In the genomic region with DNA sequence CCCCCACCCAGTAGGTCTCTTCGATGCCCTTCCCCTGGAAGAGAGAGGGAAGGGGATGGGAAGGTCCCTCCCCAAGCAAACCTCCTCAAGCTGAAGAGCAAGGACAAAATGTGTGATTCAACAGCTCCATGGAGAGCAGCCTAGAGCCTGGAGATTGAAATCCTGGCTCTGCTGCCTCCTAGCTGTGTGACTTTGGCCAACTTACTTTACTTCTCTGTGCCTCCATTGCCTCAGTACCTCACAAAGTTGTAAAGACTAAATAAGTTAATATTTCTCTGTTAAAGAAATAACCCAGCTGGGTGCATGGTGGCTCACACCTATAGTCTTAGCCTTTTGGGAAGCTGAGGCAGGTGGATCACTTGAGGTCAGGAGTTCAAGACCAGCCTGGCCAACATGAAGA, we compare ENCODE assay signal across 21 cellular contexts. TPM values are rescaled to one million over a fixed set of nuclear protein-coding genes. Genes with fewer than 3 reads are reported as not detected.
DNase-seq lines count a peak whose midpoint lies in the region; ATAC-seq, FAIRE-seq and TF ChIP-seq lines count a peak whose summit lies in the region.
"Had no signal": no experiment of that assay in that cellular context is flagged by ENCODE, and none has a peak within 500 bp of the region (broad histone marks: within the 10 kb centered on the region; RNA-seq: fewer than 3 reads in every experiment).

No MANE protein-coding gene starts in this region.

- H3K4me1 ChIP-seq in HepG2 (ENCODE audit: insufficient read depth, low read length): no peaks in the 10 kb centered on the region
- no peaks in the 10 kb centered on the region for H3K4me1 ChIP-seq in right lobe of liver
- H3K4me1 ChIP-seq in astrocyte (ENCODE audit: insufficient read depth, low read length): peaks cover 10% of the 10 kb centered on the region
- H3K4me1 ChIP-seq in osteoblast (ENCODE audit: insufficient read depth, low read length): peaks cover 10% of the 10 kb centered on the region
- no peaks in the 10 kb centered on the region for H3K4me1 ChIP-seq in gastroesophageal sphincter
- H3K4me1 ChIP-seq: Caco-2 had no signal

- peak overlapping the region; percentile 53 for H3K27ac Mint-ChIP-seq in astrocyte (ENCODE audit: unreplicated experiment)
- H3K27ac Mint-ChIP-seq: B cell; CD4-positive, CD25-positive, alpha-beta regulatory T cell; CD8-positive, alpha-beta T cell; GM23338; H9 had no signal

- H3K27me3 Mint-ChIP-seq in astrocyte (ENCODE audit: low read depth, unreplicated experiment): peaks cover 54% of the 10 kb centered on the region

- no peak overlapping the region for H3K9ac ChIP-seq in HepG2 (ENCODE audit: insufficient read depth, low read depth, low read length)
- no peak overlapping the region for H3K9ac ChIP-seq in astrocyte (ENCODE audit: low read length)
- H3K9ac ChIP-seq: BLaER1 had no signal

- CTCF ChIA-PET in HepG2 (lab: Yijun Ruan, JAX; ENCODE audit: low intra/inter-chr PET ratio, low total read pairs): no interaction called here

- peaks cover 7% of the 10 kb centered on the region for H3K4me1 Mint-ChIP-seq in astrocyte (ENCODE audit: low read depth, unreplicated experiment)

- TF ChIP-seq RAD21 in HepG2 (CRISPR knock-in tag; IDR thresholded peaks at IDR 0.05): no peak

- no peaks in the 10 kb centered on the region for H3K79me2 ChIP-seq in HepG2 (ENCODE audit: insufficient read depth, low read length)
- H3K79me2 ChIP-seq in astrocyte (ENCODE audit: insufficient read depth, low read length): no peaks in the 10 kb centered on the region
- no peaks in the 10 kb centered on the region for H3K79me2 ChIP-seq in osteoblast (ENCODE audit: insufficient read depth, low read length)

- H3K36me3 ChIP-seq in HepG2 (replicated peaks in 1 of 2; ENCODE audit: control insufficient read depth in 1 of 2, insufficient read depth in 2 of 2, low read length in 2 of 2) (no peaks in the 10 kb centered on the region), right lobe of liver (no peaks in the 10 kb centered on the region), astrocyte (ENCODE audit: insufficient read depth, low read length) (no peaks in the 10 kb centered on the region), osteoblast (ENCODE audit: insufficient read depth, low read length) (no peaks in the 10 kb centered on the region), gastroesophageal sphincter (no peaks in the 10 kb centered on the region)
- H3K36me3 ChIP-seq: BLaER1 had no signal

- TF ChIP-seq EP300 in HepG2 (IDR thresholded peaks at IDR 0.05; ENCODE audit: low read depth in 2 of 2, low read length in 2 of 2): no peak
- no peak for TF ChIP-seq EP300 in HepG2 (CRISPR knock-in tag; IDR thresholded peaks at IDR 0.05; ENCODE audit: borderline replicate concordance)
- TF ChIP-seq EP300 in gastroesophageal sphincter (IDR thresholded peaks at IDR 0.05): no peak

- no peak overlapping the region for H3K27ac ChIP-seq in HepG2 (ENCODE audit: extremely low read length, insufficient read depth, low read length)
- no peak overlapping the region for H3K27ac ChIP-seq in right lobe of liver
- no peak overlapping the region for H3K27ac ChIP-seq in astrocyte (ENCODE audit: low read depth, low read length)
- H3K27ac ChIP-seq in osteoblast (ENCODE audit: low read depth, low read length): no peak overlapping the region
- no peak overlapping the region for H3K27ac ChIP-seq in gastroesophageal sphincter
- H3K27ac ChIP-seq: BLaER1, C4-2B had no signal

- H3K9me3 ChIP-seq in HepG2 (ENCODE audit: low read length): no peaks in the 10 kb centered on the region
- H3K9me3 ChIP-seq in right lobe of liver: no peaks in the 10 kb centered on the region
- H3K9me3 ChIP-seq in astrocyte (ENCODE audit: insufficient read depth, low read depth, low read length): no peaks in the 10 kb centered on the region
- H3K9me3 ChIP-seq in osteoblast (ENCODE audit: low read depth, low read length): no peaks in the 10 kb centered on the region
- H3K9me3 ChIP-seq in gastroesophageal sphincter: no peaks in the 10 kb centered on the region
- H3K9me3 ChIP-seq: BLaER1, Caco-2 had no signal

- POLR2A ChIA-PET in HepG2 (lab: Yijun Ruan, JAX): no interaction called here

- no TSS peak for BruUV-seq in HepG2 (replicated peaks; lab: Mats Ljungman, UMichigan)

- WGBS in HepG2 (ENCODE audit: low lambda C conversion rate): 17% methylated on average over 1 of the region's 1 CpG
- WGBS in right lobe of liver (ENCODE audit: insufficient coverage, low coverage, low lambda C conversion rate, missing lambda C conversion rate): 50% methylated on average over 1 of the region's 1 CpG
- no CpG with 5 or more reads among the region's 1 CpG for WGBS in gastroesophageal sphincter (ENCODE audit: low coverage in 1 of 2), 2 donors

- H3K4me3 Mint-ChIP-seq in astrocyte (ENCODE audit: unreplicated experiment): no peak overlapping the region
- H3K4me3 Mint-ChIP-seq: B cell; CD4-positive, CD25-positive, alpha-beta regulatory T cell; CD8-positive, alpha-beta T cell; GM23338; H9 had no signal

- ATAC-seq in HepG2 (no peak), right lobe of liver (no peak), GM18505 (IDR thresholded peaks at IDR 0.05; ENCODE audit: unreplicated experiment) (no peak), gastroesophageal sphincter (no peak)
- ATAC-seq: CD8-positive, alpha-beta T cell; GM23338; HCT116 had no signal

- no peak overlapping the region for H2AFZ ChIP-seq in HepG2 (ENCODE audit: low read length)
- H2AFZ ChIP-seq in astrocyte (ENCODE audit: low read depth, low read length): no peak overlapping the region
- H2AFZ ChIP-seq in osteoblast (ENCODE audit: low read length): no peak overlapping the region
- H2AFZ ChIP-seq: GM23338 had no signal

- no peaks in the 10 kb centered on the region for H4K20me1 ChIP-seq in HepG2 (ENCODE audit: insufficient read depth, low read length)
- H4K20me1 ChIP-seq in astrocyte (ENCODE audit: insufficient read depth, low read length): no peaks in the 10 kb centered on the region
- H4K20me1 ChIP-seq in osteoblast (ENCODE audit: insufficient read depth, low read length): no peaks in the 10 kb centered on the region
- H4K20me1 ChIP-seq: BLaER1 had no signal

- no peaks in the 10 kb centered on the region for H3K36me3 Mint-ChIP-seq in astrocyte (ENCODE audit: low read depth, unreplicated experiment)
- H3K36me3 Mint-ChIP-seq: CD4-positive, CD25-positive, alpha-beta regulatory T cell; CD8-positive, alpha-beta T cell had no signal

- no peak for TF ChIP-seq CTCF in HepG2 (CRISPR knock-in tag; IDR thresholded peaks at IDR 0.05)
- no peak for TF ChIP-seq CTCF in right lobe of liver (IDR thresholded peaks at IDR 0.05)
- TF ChIP-seq CTCF in astrocyte (IDR thresholded peaks at IDR 0.05; ENCODE audit: insufficient read depth, low read depth, low read length): no peak
- TF ChIP-seq CTCF in osteoblast (IDR thresholded peaks at IDR 0.05; ENCODE audit: extremely low read depth, low read depth, low read length): no peak
- TF ChIP-seq CTCF in gastroesophageal sphincter (IDR thresholded peaks at IDR 0.05): no peak

- H3K9me3 Mint-ChIP-seq in astrocyte (ENCODE audit: unreplicated experiment): peaks cover 5% of the 10 kb centered on the region
- H3K9me3 Mint-ChIP-seq: CD4-positive, CD25-positive, alpha-beta regulatory T cell; CD8-positive, alpha-beta T cell; GM23338; H9 had no signal

- DNase-seq in HepG2 (ENCODE audit: low spot score) (no peak), right lobe of liver (no peak), astrocyte (ENCODE audit: low read depth) (no peak), osteoblast (ENCODE audit: insufficient read length, low spot score, missing footprints) (peak; percentile 37), NCI-H2029 treated with DMSO at 0.1 percent for 48 hours (lab: John Stamatoyannopoulos, UW) (no peak)
- DNase-seq: Caco-2; CD4-positive, CD25-positive, alpha-beta regulatory T cell; CD8-positive, alpha-beta T cell; DMS153; DND-41; H9 had no signal

- H3K4me2 ChIP-seq in HepG2 (ENCODE audit: low read depth, low read length): no peak overlapping the region
- no peak overlapping the region for H3K4me2 ChIP-seq in astrocyte (ENCODE audit: low read length)
- no peak overlapping the region for H3K4me2 ChIP-seq in osteoblast (ENCODE audit: insufficient read depth, low read length)
- H3K4me2 ChIP-seq: BLaER1, GM23338 had no signal

- in situ Hi-C loops in HepG2 (cut with HindIII; ENCODE audit: extremely low pct_ligation_motif_present, low pct_unique_long_range_greater_than_20kb): no loop called here

- H3K4me3 ChIP-seq in HepG2 (replicated peaks in 1 of 3; ENCODE audit: insufficient read depth in 1 of 3, low read depth in 2 of 3, low read length in 3 of 3) (no peak overlapping the region), right lobe of liver (no peak overlapping the region), astrocyte (ENCODE audit: insufficient read depth, low read depth, low read length) (no peak overlapping the region), osteoblast (ENCODE audit: insufficient read depth, low read length) (no peak overlapping the region), gastroesophageal sphincter (no peak overlapping the region)
- H3K4me3 ChIP-seq: BLaER1, GM23338 had no signal

- TF ChIP-seq POLR2A in HepG2 (IDR thresholded peaks at IDR 0.05; ENCODE audit: insufficient read depth in 1 of 2, low read depth in 2 of 2, low read length in 2 of 2) (no peak), right lobe of liver (IDR thresholded peaks at IDR 0.05) (no peak), GM18505 (IDR thresholded peaks at IDR 0.05; ENCODE audit: borderline replicate concordance, extremely low read depth, insufficient read depth, insufficient read length) (no peak), gastroesophageal sphincter (IDR thresholded peaks at IDR 0.05) (no peak)

- intact Hi-C loops in HepG2 (cut with micrococcal nuclease; ENCODE audit: unreplicated experiment): loop anchor here (5.0 kb wide), 1 partner anchor 1499 kb away; no protein-coding TSS in a partner anchor
- intact Hi-C loops in right lobe of liver (cut with DNase I): no loop called here

- H3K27me3 ChIP-seq in HepG2 (ENCODE audit: control insufficient read depth in 1 of 2, insufficient read depth in 2 of 2, low read length in 2 of 2) (peaks cover 9 to 42% of the 10 kb centered on the region in 2 experiments; a peak in 3 of 5 replicates), right lobe of liver (no peaks in the 10 kb centered on the region), astrocyte (ENCODE audit: insufficient read depth, low read length) (no peaks in the 10 kb centered on the region), osteoblast (ENCODE audit: insufficient read depth, low read length) (no peaks in the 10 kb centered on the region), gastroesophageal sphincter (no peaks in the 10 kb centered on the region)
- H3K27me3 ChIP-seq: BLaER1 had no signal

- FAIRE-seq in HepG2 (lab: Jason Lieb, UNC): no peak
- FAIRE-seq in astrocyte (lab: Jason Lieb, UNC): no peak
- FAIRE-seq: G401.6, GM12892 had no signal

RNA-seq across cellular contexts. Expression of gene LRRC32, which starts 21.1 kb away (rescaled TPM):
- total RNA-seq in HepG2 (2016; rRNA removed; fragmentation: Illumina TruSeq; extraction: Trizol) (not detected in 2 replicates), right lobe of liver (10 to 100 TPM in 4 of 6 experiments, 1 to 10 TPM in 2; 7.4 to 19.5 (median 14.5) TPM), astrocyte (24.4 and 43.7 TPM in 2 replicates), osteoblast (37.6 and 41.3 TPM in 2 replicates), gastroesophageal sphincter (10 to 100 TPM; 22.7 to 37.6 (median 31.1) TPM)
- not detected in 2 replicates for total RNA-seq in HepG2 (2016; cell fraction: cytosol; rRNA removed; fragmentation: Illumina TruSeq; extraction: Trizol; ENCODE audit: low read depth)
- total RNA-seq in HepG2 (2016; cell fraction: insoluble cytoplasmic fraction; rRNA removed; fragmentation: Illumina TruSeq; extraction: Trizol): not detected in 2 replicates
- not detected in 2 replicates for total RNA-seq in HepG2 (2016; cell fraction: membrane; rRNA removed; fragmentation: Illumina TruSeq; extraction: Trizol)
- total RNA-seq in HepG2 (2016; cell fraction: nucleus; rRNA removed; fragmentation: Illumina TruSeq; extraction: Trizol): not detected in 2 replicates
- 0.07 and 0.12 TPM in 2 replicates for polyA plus RNA-seq in HepG2 (2011; rRNA removed)
- not detected in 2 replicates for polyA plus RNA-seq in HepG2 (2011; cell fraction: cytosol; rRNA removed)
- polyA plus RNA-seq in HepG2 (2011; cell fraction: nucleus; rRNA removed): 0.03 TPM in 1 of 2 replicates, not detected in the other
- polyA plus RNA-seq in HepG2 (2012): 0.07 TPM in 1 of 2 replicates, not detected in the other
- polyA plus RNA-seq in HepG2 (2016; cell fraction: cytosol; fragmentation: Illumina TruSeq; extraction: Trizol; ENCODE audit: low read depth): not detected in 2 replicates
- not detected in 2 replicates for polyA plus RNA-seq in HepG2 (2016; cell fraction: insoluble cytoplasmic fraction; fragmentation: Illumina TruSeq; extraction: Trizol; ENCODE audit: low read depth)
- polyA plus RNA-seq in HepG2 (2016; cell fraction: membrane; fragmentation: Illumina TruSeq; extraction: Trizol; ENCODE audit: low read depth): not detected in 2 replicates
- polyA plus RNA-seq in HepG2 (2016; cell fraction: nucleus; fragmentation: Illumina TruSeq; extraction: Trizol; ENCODE audit: insufficient read depth, low read depth): not detected in 2 replicates
- polyA minus RNA-seq in HepG2 (2011; rRNA and poly(A)+ RNA removed; ENCODE audit: low replicate concordance): 1.6 TPM in 1 of 2 replicates, not detected in the other
- polyA minus RNA-seq in HepG2 (2011; cell fraction: cytosol; rRNA and poly(A)+ RNA removed): not detected in 2 replicates
- polyA minus RNA-seq in HepG2 (2011; cell fraction: nucleus; rRNA and poly(A)+ RNA removed): not detected in 2 replicates
- total RNA-seq: A172 had no signal

Comparison
In these comparisons a context has a peak if more than half of its experiments do, and no peak if none do; other contexts are left out.
1. RNA of gene LRRC32, which starts 21.1 kb away (total RNA-seq): 37.6 to 41.3 TPM in osteoblast, 22.7 to 37.6 TPM in gastroesophageal sphincter, 24.4 to 43.7 TPM in astrocyte and 7.4 to 19.5 TPM in right lobe of liver; not detected in HepG2; every median in the first group is over 4 times any median in the second.